13 cellular contexts compared by ENCODE assay signal in genomic region chr16:58591083-58591482, GRCh38.
"Had no signal": no experiment of that assay in that cellular context is flagged by ENCODE, and none has a peak within 500 bp of the region (broad histone marks: within the 10 kb centered on the region; RNA-seq: fewer than 3 reads in every experiment).

No MANE protein-coding gene starts in this region.

- H3K27ac ChIP-seq: adrenal gland, left lung, sigmoid colon, SJSA1, spleen, thyroid gland had no signal

- H3K9me3 Mint-ChIP-seq: activated naive CD4-positive, alpha-beta T cell treated with anti-CD3 and anti-CD28 coated beads, Interleukin-2, amount 10 ng/mL, durations not matched to agents 7 days and 5 days; neural crest cell had no signal

- H3K9me3 ChIP-seq: adrenal gland, left lung, sigmoid colon, SJSA1, spleen, thyroid gland had no signal

- ATAC-seq: esophagus mucosa, left lung had no signal

- H3K27ac Mint-ChIP-seq: activated naive CD4-positive, alpha-beta T cell treated with anti-CD3 and anti-CD28 coated beads, Interleukin-2, amount 10 ng/mL, durations not matched to agents 7 days and 5 days had no signal

- DNase-seq: activated CD4-positive, alpha-beta T cell treated with anti-CD3 and anti-CD28 coated beads, Interleukin-2, amount 50 U/mL, for 4 hours; activated CD8-positive, alpha-beta memory T cell treated with anti-CD3 and anti-CD28 coated beads, Interleukin-2, amount 50 U/mL, for 4 hours; activated naive CD4-positive, alpha-beta T cell treated with anti-CD3 and anti-CD28 coated beads, Interleukin-2, amount 10 ng/mL, durations not matched to agents 7 days and 5 days; left lung; mesenchymal stem cell; sigmoid colon; spleen; T-helper 2 cell; thyroid gland had no signal

- H3K4me1 Mint-ChIP-seq: neural crest cell had no signal

- H3K4me1 ChIP-seq: left lung, sigmoid colon, SJSA1, thyroid gland had no signal

- H3K27me3 Mint-ChIP-seq: activated naive CD4-positive, alpha-beta T cell treated with anti-CD3 and anti-CD28 coated beads, Interleukin-2, amount 10 ng/mL, durations not matched to agents 7 days and 5 days had no signal

- H3K27me3 ChIP-seq: adrenal gland, left lung, sigmoid colon, SJSA1, spleen, thyroid gland had no signal

- H3K4me3 ChIP-seq: adrenal gland, left lung, sigmoid colon, SJSA1, spleen, thyroid gland had no signal

- H3K4me3 Mint-ChIP-seq: activated naive CD4-positive, alpha-beta T cell treated with anti-CD3 and anti-CD28 coated beads, Interleukin-2, amount 10 ng/mL, durations not matched to agents 7 days and 5 days; neural crest cell had no signal
